ENCODE assay signal across 8 cellular contexts in the genomic region with DNA sequence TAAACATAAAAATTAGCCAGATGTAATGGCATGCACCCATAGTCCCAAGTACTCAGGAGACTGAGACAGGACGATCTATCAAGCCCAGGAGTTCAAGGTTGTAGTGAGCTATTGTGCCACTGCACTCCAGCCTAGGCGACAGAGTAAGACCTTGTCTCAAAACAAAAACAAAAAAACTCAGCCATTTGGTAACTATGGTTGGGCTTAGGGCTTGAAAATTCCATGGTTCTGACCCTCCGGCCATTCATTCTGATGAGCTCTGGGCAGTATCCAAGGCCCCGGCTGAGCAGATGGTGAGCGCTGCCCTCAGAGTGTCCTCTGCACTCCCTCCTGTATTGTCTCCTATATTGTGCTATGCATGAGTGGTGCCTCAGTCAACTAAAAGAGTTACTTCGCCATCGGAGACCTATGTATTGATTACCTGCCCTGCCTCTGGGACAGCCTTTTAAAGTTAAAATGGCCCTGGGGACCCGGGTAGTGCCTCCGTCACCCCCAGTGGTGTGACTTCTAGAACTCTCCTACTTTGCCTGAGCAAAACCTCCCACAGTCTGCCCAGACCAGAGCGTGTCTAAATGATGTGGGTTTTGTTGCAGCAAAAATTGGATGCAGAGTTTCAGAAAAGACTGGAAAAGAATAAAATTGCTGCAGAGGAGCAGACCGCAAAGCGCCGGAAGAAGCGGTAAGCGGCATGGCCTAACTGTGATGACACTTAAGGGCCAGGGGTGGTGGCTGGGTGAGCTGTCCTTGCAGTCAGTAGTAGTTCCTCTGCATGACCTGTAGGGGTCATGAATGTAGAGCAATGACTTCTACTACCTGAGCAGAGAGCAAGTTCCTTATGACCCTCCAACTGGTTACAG. TPM values are rescaled to one million over a fixed set of nuclear protein-coding genes. Genes with fewer than 3 reads are reported as not detected.
A peak's percentile ranks its signal among the peaks of the same experiment; 100 is the strongest.
DNase-seq lines count a peak whose midpoint lies in the region; ATAC-seq and TF ChIP-seq lines count a peak whose summit lies in the region.

No MANE protein-coding gene starts in this region.

- peaks cover 42% of the 10 kb centered on the region for H3K36me3 Mint-ChIP-seq in CD4-positive, CD25-positive, alpha-beta regulatory T cell
- peaks cover 50% of the 10 kb centered on the region for H3K36me3 Mint-ChIP-seq in mesothelial cell of epicardium

- H3K9me3 Mint-ChIP-seq in CD4-positive, CD25-positive, alpha-beta regulatory T cell, result no peaks in the 10 kb centered on the region
- peaks cover 3% of the 10 kb centered on the region for H3K9me3 Mint-ChIP-seq in mesothelial cell of epicardium

- no peak overlapping the region for H3K27ac ChIP-seq in CD4-positive, CD25-positive, alpha-beta regulatory T cell (ENCODE audit: insufficient read depth, low read length, poor library complexity, severe bottlenecking)

- no peaks in the 10 kb centered on the region for H3K27me3 Mint-ChIP-seq in CD4-positive, CD25-positive, alpha-beta regulatory T cell
- H3K27me3 Mint-ChIP-seq in mesothelial cell of epicardium (ENCODE audit: low read depth), result no peaks in the 10 kb centered on the region

- no peaks in the 10 kb centered on the region for H3K27me3 ChIP-seq in CD4-positive, CD25-positive, alpha-beta regulatory T cell (ENCODE audit: control insufficient read depth, insufficient read depth, low read length)

- no peak overlapping the region for H3K4me3 ChIP-seq in CD4-positive, CD25-positive, alpha-beta regulatory T cell (ENCODE audit: low read depth, low read length)

- H3K4me3 Mint-ChIP-seq in CD4-positive, CD25-positive, alpha-beta regulatory T cell, result peak overlapping the region in 2 of 4 donors; percentile 74 to 78
- H3K4me3 Mint-ChIP-seq in mesothelial cell of epicardium, result no peak overlapping the region

- peak; percentile 51 for TF ChIP-seq CTCF in mesothelial cell of epicardium (IDR thresholded peaks at IDR 0.05; ENCODE audit: unreplicated experiment)

- ATAC-seq in CD4-positive, CD25-positive, alpha-beta regulatory T cell (ENCODE audit: low read depth in 2 of 2), result peak; percentile 95 to 97
- ATAC-seq in GM18868 (IDR thresholded peaks at IDR 0.05; ENCODE audit: unreplicated experiment) (peak; percentile 77), HG02981 (IDR thresholded peaks at IDR 0.05; ENCODE audit: unreplicated experiment) (peak; percentile 86)

- no peaks in the 10 kb centered on the region for H3K4me1 ChIP-seq in CD4-positive, CD25-positive, alpha-beta regulatory T cell (ENCODE audit: control insufficient read depth, insufficient read depth, low read length, poor library complexity, severe bottlenecking)

- no peaks in the 10 kb centered on the region for H3K9me3 ChIP-seq in CD4-positive, CD25-positive, alpha-beta regulatory T cell (ENCODE audit: control insufficient read depth in 2 of 2, low read length in 2 of 2)

- H3K4me1 Mint-ChIP-seq in CD4-positive, CD25-positive, alpha-beta regulatory T cell, result peaks cover 6 to 11% (median 8%) of the 10 kb centered on the region in 4 donors
- no peaks in the 10 kb centered on the region for H3K4me1 Mint-ChIP-seq in mesothelial cell of epicardium

- H3K27ac Mint-ChIP-seq in CD4-positive, CD25-positive, alpha-beta regulatory T cell, result no peak overlapping the region
- no peak overlapping the region for H3K27ac Mint-ChIP-seq in mesothelial cell of epicardium

- H3K36me3 ChIP-seq in CD4-positive, CD25-positive, alpha-beta regulatory T cell (ENCODE audit: control insufficient read depth, insufficient read depth, low read length), result peaks cover 82% of the 10 kb centered on the region

- DNase-seq in CD4-positive, CD25-positive, alpha-beta regulatory T cell, result peak; percentile 30 to 79 (median 67)
- peak; percentile 49 for DNase-seq in NCI-H2107 (lab: John Stamatoyannopoulos, UW)
- DNase-seq in UCSD-AML1 (lab: John Stamatoyannopoulos, UW; ENCODE audit: unreplicated experiment), result peak; percentile 17
- DNase-seq in effector CD4-positive, alpha-beta T cell, result peak; percentile 50
- DNase-seq in mesothelial cell of epicardium (ENCODE audit: low spot score in 2 of 2, unreplicated experiment in 2 of 2), result no peak
- no peak for DNase-seq in mucosa of gallbladder (ENCODE audit: low spot score)

RNA-seq across cellular contexts. Expression of a gene that starts 8.1 kb away (rescaled TPM):
- 47.7 TPM for total RNA-seq in CD4-positive, CD25-positive, alpha-beta regulatory T cell
- 10 to 100 TPM; 12.3 to 15.5 (median 14.8) TPM for polyA plus RNA-seq in CD4-positive, CD25-positive, alpha-beta regulatory T cell
- total RNA-seq in mesothelial cell of epicardium (50.3 to 57.7 TPM (median 53.7 TPM) in 3 replicates), mucosa of gallbladder (22.6 TPM)

RNA-seq across cellular contexts. Expression of a gene that starts 29.1 kb away (rescaled TPM):
- total RNA-seq in CD4-positive, CD25-positive, alpha-beta regulatory T cell, result 14.6 TPM
- polyA plus RNA-seq in CD4-positive, CD25-positive, alpha-beta regulatory T cell, result 10 to 100 TPM; 15.8 to 26.6 (median 17.7) TPM
- 27.3 to 27.9 TPM (median 27.5 TPM) in 3 replicates for total RNA-seq in mesothelial cell of epicardium
- total RNA-seq in mucosa of gallbladder, result 27.1 TPM

RNA-seq across cellular contexts. Expression of a gene that starts 48.0 kb away (rescaled TPM):
- total RNA-seq in CD4-positive, CD25-positive, alpha-beta regulatory T cell, result not detected
- under 1 TPM in 2 of 4 donors, not detected in 2; 0.16 to 0.22 TPM for polyA plus RNA-seq in CD4-positive, CD25-positive, alpha-beta regulatory T cell
- total RNA-seq in mesothelial cell of epicardium (not detected in 3 replicates), mucosa of gallbladder (not detected)

Comparison
In these comparisons a context has a peak if more than half of its experiments do, and no peak if none do; other contexts are left out.
1. DNase-seq: peak in CD4-positive, CD25-positive, alpha-beta regulatory T cell (3 of 3), NCI-H2107 (single experiment), UCSD-AML1 (single experiment) and effector CD4-positive, alpha-beta T cell (single experiment); none in mesothelial cell of epicardium (0 of 2) and mucosa of gallbladder (single experiment).
2. Peak in every context shown above with its lines, with median percentiles within 50 percentile points of each other: ATAC-seq.